25 cellular contexts compared by ENCODE assay signal in the genomic region with DNA sequence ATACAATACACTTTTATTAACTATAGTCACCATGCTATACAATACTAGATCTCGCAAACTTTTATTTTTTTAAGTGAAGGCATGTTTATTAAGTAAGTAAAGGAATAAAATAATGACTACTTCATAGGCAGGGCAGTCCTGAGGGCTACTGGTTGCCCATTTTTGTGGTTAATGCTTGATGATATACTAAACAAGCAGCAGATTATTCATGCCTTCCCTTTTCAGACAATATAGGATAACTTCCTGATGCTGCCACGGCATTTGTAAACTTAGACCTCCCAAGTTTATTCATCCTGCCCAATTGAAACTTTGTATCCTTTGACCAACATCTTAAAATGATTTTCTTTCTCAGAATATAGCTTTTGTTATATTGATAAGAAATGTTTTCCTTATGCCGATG.
"Had no signal": no experiment of that assay in that cellular context is flagged by ENCODE, and none has a peak within 500 bp of the region (broad histone marks: within the 10 kb centered on the region; RNA-seq: fewer than 3 reads in every experiment).

No MANE protein-coding gene starts in this region.

- H3K27me3 ChIP-seq: MG63, Peyer's patch, SJCRH30 had no signal

- H3K27ac ChIP-seq: HL-60, PC-9, Peyer's patch, SJCRH30, SK-N-MC had no signal

- DNase-seq: IMR-90, Karpas-422, KG1, MG63, NCI-H1092, NCI-H1105 treated with DMSO at 0.1 percent for 48 hours, NCI-H1417 treated with DMSO at 0.1 percent for 48 hours, NCI-H146, NCI-H1694 treated with DMSO at 0.1 percent for 48 hours, NCI-H1930, NCI-H2081, NCI-H2107, NCI-H2227 treated with DMSO at 0.1 percent for 48 hours, NCI-H446, NCI-H510A, NCI-H524 treated with DMSO at 0.1 percent for 48 hours, NCI-H69, NCI-H774, PC-9, Peyer's patch, SHP77 treated with DMSO at 0.1 percent for 48 hours, SJCRH30 had no signal

- H3K4me1 ChIP-seq: Peyer's patch, SJCRH30 had no signal

- H3K36me3 ChIP-seq: MG63, Peyer's patch, SJCRH30 had no signal

- ATAC-seq: Right ventricle myocardium inferior had no signal

- H3K4me3 ChIP-seq: MG63, PC-9, Peyer's patch, SJCRH30, SK-N-MC had no signal

- H3K9me3 ChIP-seq: MG63, Peyer's patch, SJCRH30 had no signal
